16 cellular contexts compared by ENCODE assay signal in genomic region chr13:107069107-107069776, GRCh38.
"Had no signal": no experiment of that assay in that cellular context is flagged by ENCODE, and none has a peak within 500 bp of the region (broad histone marks: within the 10 kb centered on the region; RNA-seq: fewer than 3 reads in every experiment).

No MANE protein-coding gene starts in this region.

- ATAC-seq: activated naive CD4-positive, alpha-beta T cell treated with anti-CD3 and anti-CD28 coated beads, Interleukin-2, amount 50 U/mL, for 72 hours; esophagus mucosa; heart right ventricle; left ventricle myocardium superior; pancreas had no signal

- H3K9me3 ChIP-seq: breast epithelium, pancreas, stomach, thoracic aorta had no signal

- H3K4me1 ChIP-seq: breast epithelium, heart right ventricle, pancreas, stomach had no signal

- H3K36me3 ChIP-seq: breast epithelium, heart right ventricle, pancreas, stomach, thoracic aorta had no signal

- H3K27ac ChIP-seq: breast epithelium, dorsolateral prefrontal cortex, heart right ventricle, pancreas, skin epidermis, stomach, thoracic aorta had no signal

- DNase-seq: activated CD4-positive, alpha-beta T cell treated with anti-CD3 and anti-CD28 coated beads, Interleukin-2, amount 50 U/mL, for 1 hour; activated effector memory CD4-positive, alpha-beta T cell treated with Interleukin-2 at 50 U/mL for 16 hours; dorsolateral prefrontal cortex; foreskin melanocyte; heart right ventricle; kidney; left ventricle myocardium superior; midbrain; pancreas; stomach had no signal

- H3K4me3 ChIP-seq: breast epithelium, dorsolateral prefrontal cortex, heart right ventricle, pancreas, skin epidermis, stomach, thoracic aorta had no signal

- H3K9me3 Mint-ChIP-seq: T-helper 1 cell treated with Interleukin-12 subunit alpha and Interleukin-12 subunit beta and Interleukin-4 antibody, amounts not matched to agents 30 μg/mL and 1 μg/mL, for 36 hours had no signal

- FAIRE-seq: kidney, pancreas had no signal

- H3K4me3 Mint-ChIP-seq: T-helper 1 cell treated with Interleukin-12 subunit alpha and Interleukin-12 subunit beta and Interleukin-4 antibody, amounts not matched to agents 30 μg/mL and 1 μg/mL, for 36 hours had no signal

- H3K36me3 Mint-ChIP-seq: activated naive CD4-positive, alpha-beta T cell treated with anti-CD3 and anti-CD28 coated beads, Interleukin-2, amount 50 U/mL, for 72 hours had no signal

- H3K27ac Mint-ChIP-seq: activated naive CD4-positive, alpha-beta T cell treated with anti-CD3 and anti-CD28 coated beads, Interleukin-2, amount 50 U/mL, for 72 hours; T-helper 1 cell treated with Interleukin-12 subunit alpha and Interleukin-12 subunit beta and Interleukin-4 antibody, amounts not matched to agents 30 μg/mL and 1 μg/mL, for 36 hours had no signal

- H3K27me3 ChIP-seq: breast epithelium, heart right ventricle, pancreas, stomach had no signal
